ENCODE assay signal across 16 cellular contexts in genomic region chr9:109454041-109454440, GRCh38. TPM values are rescaled to one million over a fixed set of nuclear protein-coding genes. Genes with fewer than 3 reads are reported as not detected.
DNase-seq lines count a peak whose midpoint lies in the region; ATAC-seq and TF ChIP-seq lines count a peak whose summit lies in the region.
"Had no signal": no experiment of that assay in that cellular context is flagged by ENCODE, and none has a peak within 500 bp of the region (broad histone marks: within the 10 kb centered on the region; RNA-seq: fewer than 3 reads in every experiment).

No MANE protein-coding gene starts in this region.

- no peak overlapping the region for H3K9ac ChIP-seq in mesendoderm (ENCODE audit: low read length)

- H2BK15ac ChIP-seq in mesendoderm (replicated peaks; ENCODE audit: low read depth) = no peak overlapping the region

- H3K4ac ChIP-seq in mesendoderm (ENCODE audit: low read depth, low read length) = no peak overlapping the region

- TF ChIP-seq CTCF in RWPE2 (IDR thresholded peaks at IDR 0.05; ENCODE audit: poor library complexity, severe bottlenecking) (no peak), type B pancreatic cell (conservative IDR thresholded peaks at IDR 0.05) (no peak)

- H3K9me3 ChIP-seq in RWPE2 (ENCODE audit: severe bottlenecking) = no peaks in the 10 kb centered on the region
- H3K9me3 ChIP-seq in CD8-positive, alpha-beta memory T cell (ENCODE audit: low read length) = no peaks in the 10 kb centered on the region

- ATAC-seq in RWPE2 (ENCODE audit: low read depth) = no peak
- ATAC-seq: CD8-positive, alpha-beta T cell had no signal

- no peak overlapping the region for H3K4me3 Mint-ChIP-seq in type B pancreatic cell
- H3K4me3 Mint-ChIP-seq in activated naive CD4-positive, alpha-beta T cell treated with anti-CD3 and anti-CD28 coated beads, Interleukin-2, amount 10 ng/mL, durations not matched to agents 7 days and 5 days = no peak overlapping the region
- no peak overlapping the region for H3K4me3 Mint-ChIP-seq in CD8-positive, alpha-beta memory T cell
- H3K4me3 Mint-ChIP-seq: CD8-positive, alpha-beta T cell had no signal

- peaks cover 5% of the 10 kb centered on the region for H3K4me1 Mint-ChIP-seq in type B pancreatic cell (ENCODE audit: unreplicated experiment)
- H3K4me1 Mint-ChIP-seq in activated naive CD4-positive, alpha-beta T cell treated with anti-CD3 and anti-CD28 coated beads, Interleukin-2, amount 10 ng/mL, durations not matched to agents 7 days and 5 days = no peaks in the 10 kb centered on the region
- H3K4me1 Mint-ChIP-seq in CD8-positive, alpha-beta memory T cell = no peaks in the 10 kb centered on the region

- H2AK5ac ChIP-seq in mesendoderm (ENCODE audit: low read length) = no peak overlapping the region

- H3K27me3 ChIP-seq in RWPE2 (ENCODE audit: insufficient read depth, poor library complexity, severe bottlenecking) = no peaks in the 10 kb centered on the region
- no peaks in the 10 kb centered on the region for H3K27me3 ChIP-seq in mesendoderm (ENCODE audit: insufficient read depth, low read length, poor library complexity)
- no peaks in the 10 kb centered on the region for H3K27me3 ChIP-seq in CD8-positive, alpha-beta memory T cell (ENCODE audit: insufficient read depth, low read length, poor library complexity, severe bottlenecking)

- H3K36me3 ChIP-seq in RWPE2 (ENCODE audit: low read depth) (peaks cover 51% of the 10 kb centered on the region), mesendoderm (ENCODE audit: control insufficient read depth, insufficient read depth, low read length) (no peaks in the 10 kb centered on the region)
- H3K36me3 ChIP-seq in CD8-positive, alpha-beta memory T cell (ENCODE audit: insufficient read depth, low read length) = no peaks in the 10 kb centered on the region

- H4K5ac ChIP-seq in mesendoderm (ENCODE audit: low read length) = no peak overlapping the region

- H3K36me3 Mint-ChIP-seq in type B pancreatic cell = no peaks in the 10 kb centered on the region
- no peaks in the 10 kb centered on the region for H3K36me3 Mint-ChIP-seq in activated naive CD4-positive, alpha-beta T cell treated with anti-CD3 and anti-CD28 coated beads, Interleukin-2, amount 10 ng/mL, durations not matched to agents 7 days and 5 days
- H3K36me3 Mint-ChIP-seq in CD8-positive, alpha-beta memory T cell = no peaks in the 10 kb centered on the region
- H3K36me3 Mint-ChIP-seq: CD8-positive, alpha-beta T cell had no signal

- H3K23ac ChIP-seq in mesendoderm (ENCODE audit: low read length) = no peak overlapping the region

- no peak overlapping the region for H3K56ac ChIP-seq in mesendoderm (ENCODE audit: low read length)

- no peak overlapping the region for H3K18ac ChIP-seq in mesendoderm (ENCODE audit: low read length)

- H3K27ac Mint-ChIP-seq in type B pancreatic cell = peak overlapping the region; percentile 67
- H3K27ac Mint-ChIP-seq in activated naive CD4-positive, alpha-beta T cell treated with anti-CD3 and anti-CD28 coated beads, Interleukin-2, amount 10 ng/mL, durations not matched to agents 7 days and 5 days = no peak overlapping the region
- H3K27ac Mint-ChIP-seq in CD8-positive, alpha-beta memory T cell = no peak overlapping the region
- H3K27ac Mint-ChIP-seq: CD8-positive, alpha-beta T cell had no signal

- H3K4me2 ChIP-seq in mesendoderm (ENCODE audit: low read length) = no peak overlapping the region

- H4K8ac ChIP-seq in mesendoderm (ENCODE audit: low read depth, low read length) = no peak overlapping the region

- H2BK5ac ChIP-seq in mesendoderm (ENCODE audit: low read length) = no peak overlapping the region

- peak overlapping the region; percentile 81 for H3K27ac ChIP-seq in RWPE2 (ENCODE audit: poor library complexity, severe bottlenecking)
- H3K27ac ChIP-seq in mesendoderm (ENCODE audit: low read depth, low read length) = no peak overlapping the region
- H3K27ac ChIP-seq in CD8-positive, alpha-beta memory T cell (ENCODE audit: low read depth, low read length) = no peak overlapping the region

- no peaks in the 10 kb centered on the region for H3K79me2 ChIP-seq in mesendoderm (ENCODE audit: control insufficient read depth, insufficient read depth, low read length)

- no peak overlapping the region for H2BK120ac ChIP-seq in mesendoderm (ENCODE audit: low read depth, low read length)

- no peaks in the 10 kb centered on the region for H3K79me1 ChIP-seq in mesendoderm (ENCODE audit: low read length)

- POLR2A ChIA-PET in CD8-positive, alpha-beta memory T cell (lab: Charles Lee) = no interaction called here

- H3K4me1 ChIP-seq in RWPE2 (ENCODE audit: insufficient read depth, poor library complexity, severe bottlenecking) = peaks cover 34% of the 10 kb centered on the region
- H3K4me1 ChIP-seq in mesendoderm (ENCODE audit: control insufficient read depth, low read depth, low read length) = no peaks in the 10 kb centered on the region
- H3K4me1 ChIP-seq in CD8-positive, alpha-beta memory T cell (ENCODE audit: insufficient read depth, low read length) = no peaks in the 10 kb centered on the region

- CTCF ChIA-PET in activated naive CD4-positive, alpha-beta T cell treated with anti-CD3 and anti-CD28 coated beads, Interleukin-2, amount 10 ng/mL, durations not matched to agents 7 days and 5 days (lab: Charles Lee) = interaction anchor here (0.7 to 1.2 kb wide), 3 partner anchors 11 to 16 kb away, joined by 4 to 6 read pairs (median 4); no protein-coding TSS in a partner anchor
- CTCF ChIA-PET in CD8-positive, alpha-beta memory T cell (lab: Charles Lee) = no interaction called here

- H3K4me3 ChIP-seq in RWPE2 (ENCODE audit: severe bottlenecking) = no peak overlapping the region
- H3K4me3 ChIP-seq in mesendoderm (ENCODE audit: low read length) = no peak overlapping the region
- H3K4me3 ChIP-seq in CD8-positive, alpha-beta memory T cell (ENCODE audit: low read length) = no peak overlapping the region

- no peaks in the 10 kb centered on the region for H3K9me3 Mint-ChIP-seq in type B pancreatic cell
- no peaks in the 10 kb centered on the region for H3K9me3 Mint-ChIP-seq in activated naive CD4-positive, alpha-beta T cell treated with anti-CD3 and anti-CD28 coated beads, Interleukin-2, amount 10 ng/mL, durations not matched to agents 7 days and 5 days
- no peaks in the 10 kb centered on the region for H3K9me3 Mint-ChIP-seq in CD8-positive, alpha-beta memory T cell
- H3K9me3 Mint-ChIP-seq: CD8-positive, alpha-beta T cell had no signal

- DNase-seq in M059J (ENCODE audit: low read depth) (peak; percentile 16), RWPE2 (ENCODE audit: low spot score) (no peak), mesendoderm (peak; percentile 53), type B pancreatic cell (ENCODE audit: extremely low spot score, unreplicated experiment) (no peak), ureter (ENCODE audit: low spot score) (no peak)
- no peak for DNase-seq in activated naive CD4-positive, alpha-beta T cell treated with anti-CD3 and anti-CD28 coated beads, Interleukin-2, amount 10 ng/mL, durations not matched to agents 7 days and 5 days
- DNase-seq in CD8-positive, alpha-beta memory T cell = no peak
- DNase-seq: CD8-positive, alpha-beta T cell; GF-D8; H7; Karpas-422; NCI-H1105; NCI-H1694 treated with DMSO at 0.1 percent for 48 hours; NCI-H2107; NCI-H345; NCI-H526 had no signal

- H3K27me3 Mint-ChIP-seq in type B pancreatic cell = no peaks in the 10 kb centered on the region
- peaks cover 50% of the 10 kb centered on the region for H3K27me3 Mint-ChIP-seq in activated naive CD4-positive, alpha-beta T cell treated with anti-CD3 and anti-CD28 coated beads, Interleukin-2, amount 10 ng/mL, durations not matched to agents 7 days and 5 days
- H3K27me3 Mint-ChIP-seq in CD8-positive, alpha-beta memory T cell = peaks cover 4 to 6% of the 10 kb centered on the region in 2 donors

RNA-seq across cellular contexts. Expression of gene PTPN3, which starts 44.1 kb away (rescaled TPM):
- total RNA-seq in M059J (2014; rRNA removed; shearing (Covaris generic)) = 7.3 and 9.9 TPM in 2 replicates
- 0.80 TPM for polyA plus RNA-seq in mesendoderm (2013, experiment 1 of 2)
- 0.91 TPM for polyA plus RNA-seq in mesendoderm (2013, experiment 2 of 2)
- total RNA-seq in type B pancreatic cell (ENCODE audit: low replicate concordance) (4.9 and 8.1 TPM in 2 replicates), ureter (36.4 TPM)
- under 1 TPM; 0.29 to 0.48 TPM for total RNA-seq in CD8-positive, alpha-beta memory T cell
- polyA plus RNA-seq in CD8-positive, alpha-beta memory T cell = not detected
- total RNA-seq: CD8-positive, alpha-beta T cell had no signal

Comparison
In these comparisons a context has a peak if more than half of its experiments do, and no peak if none do; other contexts are left out.
1. DNase-seq: peak in M059J (single experiment) and mesendoderm (single experiment); none in RWPE2 (single experiment), type B pancreatic cell (single experiment), activated naive CD4-positive, alpha-beta T cell treated with anti-CD3 and anti-CD28 coated beads, Interleukin-2, amount 10 ng/mL, durations not matched to agents 7 days and 5 days (single experiment), CD8-positive, alpha-beta memory T cell (0 of 5) and ureter (single experiment).